ENCODE assay signal across 8 cellular contexts in genomic region chr6:31970604-31971271, GRCh38. TPM values are rescaled to one million over a fixed set of nuclear protein-coding genes. Genes with fewer than 3 reads are reported as not detected.
DNase-seq lines count a peak whose midpoint lies in the region; ATAC-seq and TF ChIP-seq lines count a peak whose summit lies in the region.

No MANE protein-coding gene starts in this region.

- H3K27ac ChIP-seq in BLaER1: peak overlapping the region; percentile 89
- peak overlapping the region; percentile 99 for H3K27ac ChIP-seq in layer of hippocampus (ENCODE audit: low read depth, low read length)
- peak overlapping the region; percentile 93 to 99 (median 96) for H3K27ac ChIP-seq in transverse colon

- peaks cover 7% of the 10 kb centered on the region for H3K36me3 Mint-ChIP-seq in IgD-negative memory B cell
- H3K36me3 Mint-ChIP-seq in activated T-helper 2 cell treated with anti-CD3 and anti-CD28 coated beads, Interferon-gamma antibody, Interleukin-2, Interleukin-4, amounts not matched to agents 10 μg/mL and 5 μg/mL and 100 μg/mL, durations not matched to agents 14 hours and 24 hours and 36 hours (ENCODE audit: low read depth): peaks cover 39% of the 10 kb centered on the region

- H3K9me3 ChIP-seq in BLaER1: peaks cover under 1% of the 10 kb centered on the region; the same call in 1 of the 2 replicates
- no peaks in the 10 kb centered on the region for H3K9me3 ChIP-seq in transverse colon

- peaks cover 36% of the 10 kb centered on the region for H3K4me1 ChIP-seq in BLaER1
- H3K4me1 ChIP-seq in transverse colon: peaks cover 23 to 25% (median 24%) of the 10 kb centered on the region in 4 donors

- peaks cover 0 to 23% (median 20%) of the 10 kb centered on the region in 3 donors for H3K4me1 Mint-ChIP-seq in IgD-negative memory B cell
- H3K4me1 Mint-ChIP-seq in activated T-helper 2 cell treated with anti-CD3 and anti-CD28 coated beads, Interferon-gamma antibody, Interleukin-2, Interleukin-4, amounts not matched to agents 10 μg/mL and 5 μg/mL and 100 μg/mL, durations not matched to agents 14 hours and 24 hours and 36 hours (ENCODE audit: low read depth): peaks cover 28% of the 10 kb centered on the region

- H3K27me3 ChIP-seq in BLaER1: no peaks in the 10 kb centered on the region
- no peaks in the 10 kb centered on the region for H3K27me3 ChIP-seq in layer of hippocampus (ENCODE audit: control insufficient read depth, insufficient read depth, low read length)
- no peaks in the 10 kb centered on the region for H3K27me3 ChIP-seq in transverse colon

- H3K9me3 Mint-ChIP-seq in IgD-negative memory B cell: no peaks in the 10 kb centered on the region
- H3K9me3 Mint-ChIP-seq in activated T-helper 2 cell treated with anti-CD3 and anti-CD28 coated beads, Interferon-gamma antibody, Interleukin-2, Interleukin-4, amounts not matched to agents 10 μg/mL and 5 μg/mL and 100 μg/mL, durations not matched to agents 14 hours and 24 hours and 36 hours: no peaks in the 10 kb centered on the region

- peaks cover 2% of the 10 kb centered on the region for H3K27me3 Mint-ChIP-seq in IgD-negative memory B cell
- no peaks in the 10 kb centered on the region for H3K27me3 Mint-ChIP-seq in activated T-helper 2 cell treated with anti-CD3 and anti-CD28 coated beads, Interferon-gamma antibody, Interleukin-2, Interleukin-4, amounts not matched to agents 10 μg/mL and 5 μg/mL and 100 μg/mL, durations not matched to agents 14 hours and 24 hours and 36 hours (ENCODE audit: low read depth)

- intact Hi-C loops in activated T-helper 2 cell treated with anti-CD3 and anti-CD28 coated beads, Interferon-gamma antibody, Interleukin-2, Interleukin-4, amounts not matched to agents 10 μg/mL and 5 μg/mL and 100 μg/mL, durations not matched to agents 14 hours and 24 hours and 36 hours (cut with micrococcal nuclease): no loop called here
- intact Hi-C loops in transverse colon (cut with DNase I; ENCODE audit: low total_unique reads): no loop called here

- H3K4me3 ChIP-seq in BLaER1: peak overlapping the region; percentile 81
- peak overlapping the region in 3 of 4 donors; percentile 53 to 64 (median 64) for H3K4me3 ChIP-seq in transverse colon

- no peak for TF ChIP-seq POLR2A in transverse colon (IDR thresholded peaks at IDR 0.05)

- TF ChIP-seq EP300 in transverse colon (IDR thresholded peaks at IDR 0.05; ENCODE audit: low read depth): no peak

- H3K4me2 ChIP-seq in BLaER1: peak overlapping the region; percentile 97

- DNase-seq in activated T-helper 2 cell treated with anti-CD3 and anti-CD28 coated beads, Interferon-gamma antibody, Interleukin-2, Interleukin-4, amounts not matched to agents 10 μg/mL and 5 μg/mL and 100 μg/mL, durations not matched to agents 14 hours and 24 hours and 36 hours (ENCODE audit: low spot score): no peak
- DNase-seq in transverse colon (peak; percentile 27), HuH-7 (ENCODE audit: low spot score) (no peak)

- in situ Hi-C loops in transverse colon (cut with MboI; ENCODE audit: low pct_ligation_motif_present in 1 of 4, low pct_unique_long_range_greater_than_20kb in 1 of 4, low sequenced_read_pairs in 3 of 4): loop anchor here in 2 of 4 donors (25.0 kb wide), 1 partner anchor 92 kb away; no protein-coding TSS in a partner anchor

- H3K4me3 Mint-ChIP-seq in IgD-negative memory B cell: peak overlapping the region; percentile 94 to 98 (median 97)
- H3K4me3 Mint-ChIP-seq in activated T-helper 2 cell treated with anti-CD3 and anti-CD28 coated beads, Interferon-gamma antibody, Interleukin-2, Interleukin-4, amounts not matched to agents 10 μg/mL and 5 μg/mL and 100 μg/mL, durations not matched to agents 14 hours and 24 hours and 36 hours (ENCODE audit: low read depth): peak overlapping the region; percentile 94

- WGBS in transverse colon (ENCODE audit: low coverage in 1 of 2), 2 donors: 79% methylated on average over 16 of the region's 18 CpGs; no CpG with 5 or more reads in 1 of the 2 donors

- H4K20me1 ChIP-seq in BLaER1: peaks cover 6% of the 10 kb centered on the region; the same call in 1 of the 2 replicates

- peak overlapping the region; percentile 88 for H3K9ac ChIP-seq in BLaER1

- ATAC-seq in HG03571 (IDR thresholded peaks at IDR 0.05; ENCODE audit: unreplicated experiment) (no peak), GM21526 (IDR thresholded peaks at IDR 0.05; ENCODE audit: low FRiP score, unreplicated experiment) (no peak)

- peak overlapping the region; percentile 99 to 100 (median 100) for H3K27ac Mint-ChIP-seq in IgD-negative memory B cell
- H3K27ac Mint-ChIP-seq in activated T-helper 2 cell treated with anti-CD3 and anti-CD28 coated beads, Interferon-gamma antibody, Interleukin-2, Interleukin-4, amounts not matched to agents 10 μg/mL and 5 μg/mL and 100 μg/mL, durations not matched to agents 14 hours and 24 hours and 36 hours: peak overlapping the region; percentile 99

- peaks cover 55% of the 10 kb centered on the region for H3K36me3 ChIP-seq in BLaER1
- H3K36me3 ChIP-seq in transverse colon: peaks cover 0 to 26% (median 12%) of the 10 kb centered on the region in 4 donors

- no peak for TF ChIP-seq CTCF in transverse colon (IDR thresholded peaks at IDR 0.05)

RNA-seq across cellular contexts. Expression of gene DXO, which starts 1.2 kb away (rescaled TPM):
- 16.2 TPM for polyA plus RNA-seq in IgD-negative memory B cell
- 15.7 and 16.6 TPM in 2 replicates for total RNA-seq in activated T-helper 2 cell treated with anti-CD3 and anti-CD28 coated beads, Interferon-gamma antibody, Interleukin-2, Interleukin-4, amounts not matched to agents 10 μg/mL and 5 μg/mL and 100 μg/mL, durations not matched to agents 14 hours and 24 hours and 36 hours
- 10 to 100 TPM; 17.5 to 29.9 (median 20.9) TPM for total RNA-seq in transverse colon

RNA-seq across cellular contexts. Expression of gene C4A, which starts 11.1 kb away (rescaled TPM):
- polyA plus RNA-seq in IgD-negative memory B cell: 0.23 TPM
- total RNA-seq in activated T-helper 2 cell treated with anti-CD3 and anti-CD28 coated beads, Interferon-gamma antibody, Interleukin-2, Interleukin-4, amounts not matched to agents 10 μg/mL and 5 μg/mL and 100 μg/mL, durations not matched to agents 14 hours and 24 hours and 36 hours: 2.6 and 3.1 TPM in 2 replicates
- 100 to 1,000 TPM in 1 of 4 donors, 10 to 100 TPM in 3; 16.9 to 210 (median 33.6) TPM for total RNA-seq in transverse colon

RNA-seq across cellular contexts. Expression of gene SKIC2, which starts 11.8 kb away (rescaled TPM):
- 12.7 TPM for polyA plus RNA-seq in IgD-negative memory B cell
- 93.7 and 99.5 TPM in 2 replicates for total RNA-seq in activated T-helper 2 cell treated with anti-CD3 and anti-CD28 coated beads, Interferon-gamma antibody, Interleukin-2, Interleukin-4, amounts not matched to agents 10 μg/mL and 5 μg/mL and 100 μg/mL, durations not matched to agents 14 hours and 24 hours and 36 hours
- total RNA-seq in transverse colon: 100 to 1,000 TPM in 1 of 4 donors, 10 to 100 TPM in 3; 52.8 to 173 (median 71.3) TPM

RNA-seq across cellular contexts. Expression of gene NELFE, which starts 12.0 kb away (rescaled TPM):
- polyA plus RNA-seq in IgD-negative memory B cell: 51.3 TPM
- 81.2 and 82.0 TPM in 2 replicates for total RNA-seq in activated T-helper 2 cell treated with anti-CD3 and anti-CD28 coated beads, Interferon-gamma antibody, Interleukin-2, Interleukin-4, amounts not matched to agents 10 μg/mL and 5 μg/mL and 100 μg/mL, durations not matched to agents 14 hours and 24 hours and 36 hours
- 100 to 1,000 TPM in 1 of 4 donors, 10 to 100 TPM in 3; 59.2 to 114 (median 88.0) TPM for total RNA-seq in transverse colon

RNA-seq across cellular contexts. Expression of gene CFB, which starts 24.8 kb away (rescaled TPM):
- polyA plus RNA-seq in IgD-negative memory B cell: not detected
- total RNA-seq in activated T-helper 2 cell treated with anti-CD3 and anti-CD28 coated beads, Interferon-gamma antibody, Interleukin-2, Interleukin-4, amounts not matched to agents 10 μg/mL and 5 μg/mL and 100 μg/mL, durations not matched to agents 14 hours and 24 hours and 36 hours: 0.16 TPM in 1 of 2 replicates, not detected in the other
- total RNA-seq in transverse colon: 10 to 100 TPM in 3 of 4 donors, 1 to 10 TPM in 1; 9.0 to 59.7 (median 39.6) TPM
